ENCODE assay signal across 14 cellular contexts in the genomic region with DNA sequence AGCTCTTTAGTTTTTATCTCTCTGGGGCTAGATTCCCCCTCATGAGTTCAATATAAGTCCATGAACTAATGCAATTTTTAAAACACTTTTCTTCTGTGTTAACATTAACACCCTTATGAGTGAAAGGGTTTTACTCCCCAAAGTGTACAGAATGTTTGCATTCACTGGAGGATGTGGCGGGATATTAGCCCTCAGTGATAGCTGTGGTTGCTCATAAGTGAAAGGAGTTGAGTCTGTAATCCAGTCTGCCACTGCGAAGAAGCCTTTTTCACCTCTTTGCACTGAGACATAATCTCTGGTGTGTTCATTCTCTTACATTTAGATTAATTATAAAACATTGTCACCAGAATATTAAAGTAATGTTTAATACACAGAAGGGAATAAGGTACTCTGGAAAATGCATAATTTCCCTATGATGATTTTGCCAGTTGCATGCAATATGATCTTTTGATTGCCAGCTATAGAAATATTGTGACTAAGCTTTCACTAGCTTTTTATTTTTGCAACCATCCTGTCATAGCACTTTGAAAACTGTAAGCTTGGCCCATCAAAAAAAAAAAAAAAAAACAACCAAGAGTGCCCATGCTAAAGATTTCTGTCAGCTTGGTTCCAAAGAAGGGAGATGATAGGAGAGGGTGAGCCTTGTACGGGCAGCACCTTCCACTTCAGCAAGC.
DNase-seq lines count a peak whose midpoint lies in the region; ATAC-seq and TF ChIP-seq lines count a peak whose summit lies in the region.
"Had no signal": no experiment of that assay in that cellular context is flagged by ENCODE, and none has a peak within 500 bp of the region (broad histone marks: within the 10 kb centered on the region; RNA-seq: fewer than 3 reads in every experiment).

No MANE protein-coding gene starts in this region.

- H3K9me3 ChIP-seq in DND-41 (ENCODE audit: insufficient read depth, low read length, severe bottlenecking) (no peaks in the 10 kb centered on the region), OCI-LY7 (ENCODE audit: low read length) (no peaks in the 10 kb centered on the region)
- H3K9me3 ChIP-seq: psoas muscle, tibial nerve had no signal

- H3K36me3 Mint-ChIP-seq in activated CD4-positive, alpha-beta T cell treated with anti-CD3 and anti-CD28 coated beads for 36 hours (ENCODE audit: low read depth): no peaks in the 10 kb centered on the region
- H3K36me3 Mint-ChIP-seq: T-cell had no signal

- H3K36me3 ChIP-seq in DND-41 (ENCODE audit: insufficient read depth, low read length): no peaks in the 10 kb centered on the region
- H3K36me3 ChIP-seq in OCI-LY7 (ENCODE audit: insufficient read depth, low read length): no peaks in the 10 kb centered on the region
- H3K36me3 ChIP-seq: tibial nerve had no signal

- H3K79me2 ChIP-seq in DND-41 (ENCODE audit: insufficient read depth, low read length) (no peaks in the 10 kb centered on the region), OCI-LY7 (ENCODE audit: insufficient read depth, low read depth, low read length) (no peaks in the 10 kb centered on the region)

- no peaks in the 10 kb centered on the region for H3K27me3 ChIP-seq in DND-41 (ENCODE audit: insufficient read depth, low read length, poor library complexity)
- H3K27me3 ChIP-seq: tibial nerve had no signal

- no peak overlapping the region for H2AFZ ChIP-seq in DND-41 (ENCODE audit: low read depth, low read length)
- H2AFZ ChIP-seq in OCI-LY7 (ENCODE audit: low read length): peak overlapping the region; percentile 64; the same call in 1 of the 2 replicates

- H3K9me2 ChIP-seq in OCI-LY7 (ENCODE audit: insufficient read depth, low read length): no peaks in the 10 kb centered on the region

- CTCF ChIA-PET in OCI-LY7 (lab: Charles Lee; ENCODE audit: unreplicated experiment): interaction anchor here (0.6 to 1.9 kb wide), 11 partner anchors 12 to 270 kb away, joined by 3 to 14 read pairs (median 4); no protein-coding TSS in a partner anchor
- CTCF ChIA-PET in activated CD4-positive, alpha-beta T cell treated with anti-CD3 and anti-CD28 coated beads for 36 hours (lab: Charles Lee): interaction anchor here (1.2 to 2.1 kb wide), 3 partner anchors 10 to 19 kb away, joined by 4 to 5 read pairs (median 5); no protein-coding TSS in a partner anchor

- no peak overlapping the region for H3K4me3 ChIP-seq in DND-41 (ENCODE audit: low read depth in 1 of 2, low read length in 2 of 2)
- H3K4me3 ChIP-seq in OCI-LY7 (ENCODE audit: low read depth, low read length, poor library complexity, severe bottlenecking): peak overlapping the region; percentile 41
- H3K4me3 ChIP-seq: psoas muscle, tibial nerve had no signal

- no peak overlapping the region for H3K4me3 Mint-ChIP-seq in activated CD4-positive, alpha-beta T cell treated with anti-CD3 and anti-CD28 coated beads for 36 hours
- H3K4me3 Mint-ChIP-seq: T-cell had no signal

- H3K4me2 ChIP-seq in DND-41 (ENCODE audit: insufficient read depth, low read length) (no peak overlapping the region), OCI-LY7 (ENCODE audit: low read length) (peak overlapping the region; percentile 63)

- DNase-seq in DND-41 (no peak), OCI-LY7 (ENCODE audit: low spot score) (peak; percentile 45), globus pallidus (ENCODE audit: low spot score) (no peak)
- no peak for DNase-seq in activated CD4-positive, alpha-beta T cell treated with anti-CD3 and anti-CD28 coated beads for 36 hours
- DNase-seq in stimulated activated naive CD4-positive, alpha-beta T cell treated with Interleukin-2 at 50 U/mL for 16 hours (lab: John Stamatoyannopoulos, UW): no peak
- DNase-seq: activated T-cell treated with anti-CD3 and anti-CD28 coated beads, Interleukin-2, amount 50 U/mL, for 1 hour; NCI-H146; NCI-H510A treated with DMSO at 0.1 percent for 48 hours; psoas muscle had no signal

- H3K9ac ChIP-seq in DND-41 (ENCODE audit: low read depth, low read length): no peak overlapping the region

- no peaks in the 10 kb centered on the region for H4K20me1 ChIP-seq in DND-41 (ENCODE audit: insufficient read depth, low read length)
- no peaks in the 10 kb centered on the region for H4K20me1 ChIP-seq in OCI-LY7 (ENCODE audit: insufficient read depth, low read length)

- H3K4me1 ChIP-seq in DND-41 (ENCODE audit: insufficient read depth, low read length) (no peaks in the 10 kb centered on the region), OCI-LY7 (ENCODE audit: insufficient read depth, low read length, poor library complexity, severe bottlenecking) (peaks cover 74% of the 10 kb centered on the region)
- H3K4me1 ChIP-seq: tibial nerve had no signal

- TSS peak; percentile 63 for BruUV-seq in OCI-LY7 (replicated peaks; lab: Mats Ljungman, UMichigan)

- H3K27ac Mint-ChIP-seq in activated CD4-positive, alpha-beta T cell treated with anti-CD3 and anti-CD28 coated beads for 36 hours: no peak overlapping the region
- H3K27ac Mint-ChIP-seq: T-cell had no signal

- POLR2A ChIA-PET in OCI-LY7 (lab: Charles Lee): interaction anchor here (0.5 to 2.8 kb wide), 39 partner anchors 8 to 542 kb away, joined by 3 to 34 read pairs (median 4); a partner anchor contains a TSS
- POLR2A ChIA-PET in activated CD4-positive, alpha-beta T cell treated with anti-CD3 and anti-CD28 coated beads for 36 hours (lab: Charles Lee): no interaction called here

- H3K9me3 Mint-ChIP-seq in activated CD4-positive, alpha-beta T cell treated with anti-CD3 and anti-CD28 coated beads for 36 hours (ENCODE audit: low read depth): no peaks in the 10 kb centered on the region
- H3K9me3 Mint-ChIP-seq: T-cell had no signal

- H3K4me1 Mint-ChIP-seq in activated CD4-positive, alpha-beta T cell treated with anti-CD3 and anti-CD28 coated beads for 36 hours: no peaks in the 10 kb centered on the region

- no peak overlapping the region for H3K27ac ChIP-seq in DND-41 (ENCODE audit: low read length)
- peak overlapping the region; percentile 65 for H3K27ac ChIP-seq in OCI-LY7 (ENCODE audit: low read depth, low read length, poor library complexity, severe bottlenecking)
- H3K27ac ChIP-seq: psoas muscle had no signal

- ATAC-seq in DND-41 (ENCODE audit: insufficient read depth, low read depth) (peak; percentile 55), GM19351 (IDR thresholded peaks at IDR 0.05; ENCODE audit: unreplicated experiment) (peak; percentile 27), HG03097 (IDR thresholded peaks at IDR 0.05; ENCODE audit: low FRiP score, unreplicated experiment) (peak; percentile 42), HG02623 (IDR thresholded peaks at IDR 0.05; ENCODE audit: unreplicated experiment) (no peak)
- ATAC-seq in activated CD4-positive, alpha-beta T cell treated with anti-CD3 and anti-CD28 coated beads for 36 hours: no peak
- ATAC-seq: T-cell had no signal

- no peaks in the 10 kb centered on the region for H3K27me3 Mint-ChIP-seq in activated CD4-positive, alpha-beta T cell treated with anti-CD3 and anti-CD28 coated beads for 36 hours

- no peak for TF ChIP-seq CTCF in DND-41 (IDR thresholded peaks at IDR 0.05; ENCODE audit: borderline replicate concordance, extremely low read depth, low read length, poor library complexity, severe bottlenecking)
- no peak for TF ChIP-seq CTCF in OCI-LY7 (conservative IDR thresholded peaks at IDR 0.05; ENCODE audit: low read length)

- intact Hi-C loops in OCI-LY7 (cut with micrococcal nuclease; ENCODE audit: unreplicated experiment): no loop called here
- intact Hi-C loops in activated CD4-positive, alpha-beta T cell treated with anti-CD3 and anti-CD28 coated beads for 36 hours (cut with DNase I, micrococcal nuclease): no loop called here

Comparison
In these comparisons a context has a peak if more than half of its experiments do, and no peak if none do; other contexts are left out.
1. ATAC-seq: peak in DND-41 (single experiment), GM19351 (single experiment) and HG03097 (single experiment); none in HG02623 (single experiment) and activated CD4-positive, alpha-beta T cell treated with anti-CD3 and anti-CD28 coated beads for 36 hours (single experiment).